Comparison of ENCODE assay signal across 10 cellular contexts in genomic region chr1:1032428-1032827, GRCh38. TPM values are rescaled to one million over a fixed set of nuclear protein-coding genes. Genes with fewer than 3 reads are reported as not detected.
DNase-seq lines count a peak whose midpoint lies in the region; ATAC-seq and TF ChIP-seq lines count a peak whose summit lies in the region.
"Had no signal": no experiment of that assay in that cellular context is flagged by ENCODE, and none has a peak within 500 bp of the region (broad histone marks: within the 10 kb centered on the region; RNA-seq: fewer than 3 reads in every experiment).

No MANE protein-coding gene starts in this region.

- H3K4me3 ChIP-seq in KMS-11 (IDR thresholded peaks at IDR 0.05; ENCODE audit: insufficient read depth, low read depth, low read length) (no peak overlapping the region), mammary epithelial cell (replicated peaks in 1 of 3; ENCODE audit: insufficient read depth in 1 of 3, low read depth in 2 of 3, low read length in 3 of 3) (no peak overlapping the region)

- H3K36me3 ChIP-seq in KMS-11 (ENCODE audit: insufficient read depth) (no peaks in the 10 kb centered on the region), mammary epithelial cell (ENCODE audit: insufficient read depth, low read length) (peaks cover 7% of the 10 kb centered on the region)

- H3K27ac ChIP-seq in KMS-11 (no peak overlapping the region), mammary epithelial cell (ENCODE audit: insufficient read depth, low read depth, low read length) (no peak overlapping the region)

- ATAC-seq in GM18499 (IDR thresholded peaks at IDR 0.05; ENCODE audit: insufficient read depth, unreplicated experiment) (peak; percentile 15), HG03565 (IDR thresholded peaks at IDR 0.05; ENCODE audit: unreplicated experiment) (no peak)
- ATAC-seq in natural killer cell treated with Interleukin-12 subunit alpha and Interleukin-12 subunit beta and Interleukin-15 and Interleukin-18, amount 100 ng/mL, for 72 hours: no peak

- dilution Hi-C loops in mammary epithelial cell (cut with HindIII; ENCODE audit: low sequenced_read_pairs): no loop called here

- in situ Hi-C loops in mammary epithelial cell (cut with MboI; ENCODE audit: low sequenced_read_pairs in 2 of 2): no loop called here

- H3K4me1 ChIP-seq in KMS-11 (ENCODE audit: low read depth, poor library complexity, severe bottlenecking) (peaks cover 7% of the 10 kb centered on the region), mammary epithelial cell (ENCODE audit: insufficient read depth, low read length) (no peaks in the 10 kb centered on the region)

- H3K4me1 Mint-ChIP-seq in natural killer cell treated with Interleukin-12 subunit alpha and Interleukin-12 subunit beta and Interleukin-15 and Interleukin-18, amount 100 ng/mL, for 72 hours (ENCODE audit: low read depth in 2 of 2): peaks cover 4 to 14% of the 10 kb centered on the region in 2 donors

- H3K9me3 Mint-ChIP-seq in natural killer cell treated with Interleukin-12 subunit alpha and Interleukin-12 subunit beta and Interleukin-15 and Interleukin-18, amount 100 ng/mL, for 72 hours: no peaks in the 10 kb centered on the region

- H4K20me1 ChIP-seq in KMS-11 (ENCODE audit: insufficient read depth) (no peaks in the 10 kb centered on the region), mammary epithelial cell (ENCODE audit: insufficient read depth, low read length) (peaks cover 16% of the 10 kb centered on the region)

- H2AFZ ChIP-seq in KMS-11 (ENCODE audit: low read depth) (peak overlapping the region; percentile 47), mammary epithelial cell (ENCODE audit: low read depth, low read length) (no peak overlapping the region)

- TF ChIP-seq CTCF in KMS-11 (conservative IDR thresholded peaks at IDR 0.05; ENCODE audit: low read depth, low read length) (no peak), mammary epithelial cell (conservative IDR thresholded peaks at IDR 0.05 in 1 of 2, IDR thresholded peaks at IDR 0.05 in 1 of 2; ENCODE audit: extremely low read depth in 1 of 2, insufficient read depth in 1 of 2, low read depth in 1 of 2, low read length in 2 of 2) (no peak)

- H3K27ac Mint-ChIP-seq in natural killer cell treated with Interleukin-12 subunit alpha and Interleukin-12 subunit beta and Interleukin-15 and Interleukin-18, amount 100 ng/mL, for 72 hours: no peak overlapping the region

- H3K27me3 Mint-ChIP-seq in natural killer cell treated with Interleukin-12 subunit alpha and Interleukin-12 subunit beta and Interleukin-15 and Interleukin-18, amount 100 ng/mL, for 72 hours: peaks cover 11 to 14% of the 10 kb centered on the region in 2 donors

- peaks cover 55% of the 10 kb centered on the region for H3K27me3 ChIP-seq in KMS-11 (ENCODE audit: insufficient read depth, low read depth)
- no peaks in the 10 kb centered on the region for H3K27me3 ChIP-seq in mammary epithelial cell (ENCODE audit: insufficient read depth, low read length)

- peak overlapping the region; percentile 41 for H3K4me3 Mint-ChIP-seq in natural killer cell treated with Interleukin-12 subunit alpha and Interleukin-12 subunit beta and Interleukin-15 and Interleukin-18, amount 100 ng/mL, for 72 hours

- 47% methylated on average over 11 of the region's 16 CpGs for WGBS in mammary epithelial cell (ENCODE audit: low coverage, missing lambda C conversion rate)

- no peaks in the 10 kb centered on the region for H3K9me3 ChIP-seq in mammary epithelial cell (replicated peaks; ENCODE audit: insufficient read depth, low read length)

- intact Hi-C loops in mammary epithelial cell (cut with micrococcal nuclease): no loop called here

- H3K9ac ChIP-seq in KMS-11 (no peak overlapping the region), mammary epithelial cell (ENCODE audit: insufficient read depth, low read length) (no peak overlapping the region)

- DNase-seq in mammary epithelial cell (no peak), NCI-H2107 (lab: John Stamatoyannopoulos, UW) (no peak), SHP77 treated with DMSO at 0.1 percent for 48 hours (lab: John Stamatoyannopoulos, UW) (no peak)
- no peak for DNase-seq in natural killer cell treated with Interleukin-12 subunit alpha and Interleukin-12 subunit beta and Interleukin-15 and Interleukin-18, amount 100 ng/mL, for 72 hours (ENCODE audit: low spot score)
- no peak for DNase-seq in activated CD4-positive, alpha-beta T cell treated with anti-CD3 and anti-CD28 coated beads, Interleukin-2, amount 50 U/mL, for 4 hours

- H3K79me2 ChIP-seq in KMS-11 (ENCODE audit: insufficient read depth, low read depth): no peaks in the 10 kb centered on the region
- peaks cover 74% of the 10 kb centered on the region for H3K79me2 ChIP-seq in mammary epithelial cell (ENCODE audit: insufficient read depth, low read length)

- BruUV-seq in mammary epithelial cell (replicated peaks; lab: Mats Ljungman, UMichigan): no TSS peak

- CTCF ChIA-PET in mammary epithelial cell (lab: Charles Lee; ENCODE audit: low non-redundant PET): no interaction called here

- H3K36me3 Mint-ChIP-seq in natural killer cell treated with Interleukin-12 subunit alpha and Interleukin-12 subunit beta and Interleukin-15 and Interleukin-18, amount 100 ng/mL, for 72 hours: no peaks in the 10 kb centered on the region

- peak overlapping the region; percentile 45; the same call in 1 of the 2 replicates for H3K4me2 ChIP-seq in KMS-11
- peak overlapping the region; percentile 23 for H3K4me2 ChIP-seq in mammary epithelial cell (ENCODE audit: insufficient read depth, low read depth, low read length)

RNA-seq across cellular contexts. Expression of gene AGRN, which starts 12.5 kb away (rescaled TPM):
- total RNA-seq in mammary epithelial cell: 100 to 1,000 TPM; 313 to 373 TPM
- polyA plus RNA-seq in mammary epithelial cell: 117 TPM
- polyA minus RNA-seq in mammary epithelial cell: 254 TPM
- 1 to 10 TPM; 9.3 to 9.4 TPM for total RNA-seq in natural killer cell treated with Interleukin-12 subunit alpha and Interleukin-12 subunit beta and Interleukin-15 and Interleukin-18, amount 100 ng/mL, for 72 hours

RNA-seq across cellular contexts. Expression of gene ISG15, which starts 19.1 kb away (rescaled TPM):
- total RNA-seq in mammary epithelial cell: 10 to 100 TPM in 1 of 2 donors, 1 to 10 TPM in 1; 6.8 to 14.0 TPM
- polyA plus RNA-seq in mammary epithelial cell: 11.6 TPM
- 2.6 TPM for polyA minus RNA-seq in mammary epithelial cell
- total RNA-seq in natural killer cell treated with Interleukin-12 subunit alpha and Interleukin-12 subunit beta and Interleukin-15 and Interleukin-18, amount 100 ng/mL, for 72 hours: 10 to 100 TPM; 15.2 to 44.3 TPM

RNA-seq across cellular contexts. Expression of gene HES4, which starts 32.5 kb away (rescaled TPM):
- total RNA-seq in mammary epithelial cell: 10 to 100 TPM in 1 of 2 donors, 1 to 10 TPM in 1; 6.4 to 24.7 TPM
- 2.1 TPM for polyA plus RNA-seq in mammary epithelial cell
- not detected for polyA minus RNA-seq in mammary epithelial cell
- total RNA-seq in natural killer cell treated with Interleukin-12 subunit alpha and Interleukin-12 subunit beta and Interleukin-15 and Interleukin-18, amount 100 ng/mL, for 72 hours: not detected

RNA-seq across cellular contexts. Expression of gene RNF223, which starts 41.7 kb away (rescaled TPM):
- under 1 TPM in 1 of 2 donors, not detected in 1; 0.17 TPM for total RNA-seq in mammary epithelial cell
- 0.06 TPM for polyA plus RNA-seq in mammary epithelial cell
- not detected for polyA minus RNA-seq in mammary epithelial cell
- not detected for total RNA-seq in natural killer cell treated with Interleukin-12 subunit alpha and Interleukin-12 subunit beta and Interleukin-15 and Interleukin-18, amount 100 ng/mL, for 72 hours
- total RNA-seq: fibroblast of lung, LHCN-M2 had no signal
- polyA plus RNA-seq: fibroblast of lung had no signal

RNA-seq across cellular contexts. Expression of gene PERM1, which starts 50.5 kb away (rescaled TPM):
- not detected for total RNA-seq in mammary epithelial cell
- not detected for polyA plus RNA-seq in mammary epithelial cell
- not detected for polyA minus RNA-seq in mammary epithelial cell
- not detected for total RNA-seq in natural killer cell treated with Interleukin-12 subunit alpha and Interleukin-12 subunit beta and Interleukin-15 and Interleukin-18, amount 100 ng/mL, for 72 hours
- total RNA-seq: LHCN-M2 had no signal

Comparison
In these comparisons a context has a peak if more than half of its experiments do, and no peak if none do; other contexts are left out.
1. RNA of gene AGRN, which starts 12.5 kb away (total RNA-seq): 313 to 373 TPM in mammary epithelial cell; 9.3 to 9.4 TPM in natural killer cell treated with Interleukin-12 subunit alpha and Interleukin-12 subunit beta and Interleukin-15 and Interleukin-18, amount 100 ng/mL, for 72 hours; every median in the first group is over 10 times any median in the second.
2. RNA of gene HES4, which starts 32.5 kb away (total RNA-seq): 6.4 to 24.7 TPM in mammary epithelial cell; not detected in natural killer cell treated with Interleukin-12 subunit alpha and Interleukin-12 subunit beta and Interleukin-15 and Interleukin-18, amount 100 ng/mL, for 72 hours; every median in the first group is over 4 times any median in the second.